ENCODE assay signal across 12 cellular contexts in the genomic region with DNA sequence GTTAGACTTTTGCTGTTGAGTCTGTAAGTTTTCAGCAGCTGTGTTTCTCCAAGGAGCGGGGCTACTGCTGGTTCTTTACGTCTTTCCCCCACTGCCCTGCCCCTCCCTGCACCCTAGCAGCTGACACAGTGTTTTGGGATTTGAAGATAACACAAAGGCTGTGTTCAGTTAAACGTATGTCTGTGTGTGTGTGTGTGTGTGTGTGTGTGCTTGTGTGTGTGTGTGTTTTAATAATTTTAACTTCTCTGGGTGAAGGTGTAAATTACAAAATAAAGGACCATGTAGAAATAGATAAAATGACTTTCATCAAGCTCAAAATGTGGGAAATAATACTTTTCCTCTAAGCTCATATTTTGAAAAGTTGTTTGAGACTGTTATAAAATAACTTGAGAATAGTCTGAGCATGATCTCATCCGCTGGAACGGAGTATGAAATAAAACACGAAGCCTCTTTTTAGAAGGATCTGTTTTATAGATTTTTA. TPM values are rescaled to one million over a fixed set of nuclear protein-coding genes. Genes with fewer than 3 reads are reported as not detected.
DNase-seq lines count a peak whose midpoint lies in the region; ATAC-seq and TF ChIP-seq lines count a peak whose summit lies in the region.
"Had no signal": no experiment of that assay in that cellular context is flagged by ENCODE, and none has a peak within 500 bp of the region (broad histone marks: within the 10 kb centered on the region; RNA-seq: fewer than 3 reads in every experiment).

No MANE protein-coding gene starts in this region.

- no peak overlapping the region for H2AFZ ChIP-seq in parathyroid adenoma

- in situ Hi-C loops in Caki2 (cut with HindIII; ENCODE audit: low pct_unique_long_range_greater_than_20kb, low sequenced_read_pairs) = no loop called here

- H3K4me3 Mint-ChIP-seq in WTC11 = no peak overlapping the region
- H3K4me3 Mint-ChIP-seq in stimulated activated effector memory CD8-positive, alpha-beta T cell treated with anti-CD3 and anti-CD28 coated beads, Interleukin-12 subunit alpha, Interleukin-12 subunit beta, amount 100 ng/mL, for 72 hours = no peak overlapping the region
- no peak overlapping the region for H3K4me3 Mint-ChIP-seq in activated naive CD4-positive, alpha-beta T cell treated with anti-CD3 and anti-CD28 coated beads, Interleukin-2, amount 10 ng/mL, durations not matched to agents 7 days and 5 days

- H3K27me3 Mint-ChIP-seq in WTC11 (ENCODE audit: low read depth) = no peaks in the 10 kb centered on the region
- no peaks in the 10 kb centered on the region for H3K27me3 Mint-ChIP-seq in activated naive CD4-positive, alpha-beta T cell treated with anti-CD3 and anti-CD28 coated beads, Interleukin-2, amount 10 ng/mL, durations not matched to agents 7 days and 5 days

- POLR2A ChIA-PET in WTC11 (lab: Charles Lee) = interaction anchor here (1.2 to 2.1 kb wide), 2 partner anchors 10 to 78 kb away, joined by 3 to 12 read pairs; partner anchors contain the start of gene ABL1

- no peaks in the 10 kb centered on the region for H3K27me3 ChIP-seq in parathyroid adenoma (ENCODE audit: control insufficient read depth, insufficient read depth, low read length)

- peaks cover 4% of the 10 kb centered on the region; the same call in 1 of the 2 replicates for H3K36me3 Mint-ChIP-seq in WTC11
- H3K36me3 Mint-ChIP-seq in stimulated activated effector memory CD8-positive, alpha-beta T cell treated with anti-CD3 and anti-CD28 coated beads, Interleukin-12 subunit alpha, Interleukin-12 subunit beta, amount 100 ng/mL, for 72 hours = no peaks in the 10 kb centered on the region
- H3K36me3 Mint-ChIP-seq in activated naive CD4-positive, alpha-beta T cell treated with anti-CD3 and anti-CD28 coated beads, Interleukin-2, amount 10 ng/mL, durations not matched to agents 7 days and 5 days = no peaks in the 10 kb centered on the region

- peak overlapping the region; percentile 94 for H3K27ac Mint-ChIP-seq in WTC11
- no peak overlapping the region for H3K27ac Mint-ChIP-seq in stimulated activated effector memory CD8-positive, alpha-beta T cell treated with anti-CD3 and anti-CD28 coated beads, Interleukin-12 subunit alpha, Interleukin-12 subunit beta, amount 100 ng/mL, for 72 hours
- H3K27ac Mint-ChIP-seq in activated naive CD4-positive, alpha-beta T cell treated with anti-CD3 and anti-CD28 coated beads, Interleukin-2, amount 10 ng/mL, durations not matched to agents 7 days and 5 days = no peak overlapping the region

- H3K27ac ChIP-seq in parathyroid adenoma = peak overlapping the region; percentile 76

- CTCF ChIA-PET in WTC11 (lab: Charles Lee) = interaction anchor here (0.6 to 2.3 kb wide), 7 partner anchors 13 to 150 kb away, joined by 3 to 13 read pairs (median 4); no protein-coding TSS in a partner anchor
- CTCF ChIA-PET in activated naive CD4-positive, alpha-beta T cell treated with anti-CD3 and anti-CD28 coated beads, Interleukin-2, amount 10 ng/mL, durations not matched to agents 7 days and 5 days (lab: Charles Lee) = interaction anchor here (1.0 to 1.6 kb wide), 3 partner anchors 16 to 23 kb away, joined by 3 to 4 read pairs (median 3); no protein-coding TSS in a partner anchor

- H3K4me2 ChIP-seq in parathyroid adenoma (ENCODE audit: low read length) = peak overlapping the region; percentile 21

- H3K4me3 ChIP-seq in parathyroid adenoma (ENCODE audit: low read depth, low read length) = peak overlapping the region; percentile 3

- no peaks in the 10 kb centered on the region for H3K36me3 ChIP-seq in parathyroid adenoma (ENCODE audit: control insufficient read depth, insufficient read depth, low read length)

- H3K9me3 ChIP-seq in parathyroid adenoma (ENCODE audit: control insufficient read depth, low read length) = no peaks in the 10 kb centered on the region

- TF ChIP-seq CTCF in WTC11 (IDR thresholded peaks at IDR 0.05) (no peak), parathyroid adenoma (IDR thresholded peaks at IDR 0.05) (no peak)

- ATAC-seq in WTC11 (no peak), GM21619 (IDR thresholded peaks at IDR 0.05; ENCODE audit: unreplicated experiment) (no peak)
- ATAC-seq in stimulated activated effector memory CD8-positive, alpha-beta T cell treated with anti-CD3 and anti-CD28 coated beads, Interleukin-12 subunit alpha, Interleukin-12 subunit beta, amount 100 ng/mL, for 72 hours = no peak

- DNase-seq in Caki2 (ENCODE audit: low read depth) (peak; percentile 38), WTC11 (ENCODE audit: low spot score) (no peak), globus pallidus (ENCODE audit: low spot score) (peak; percentile 71), germinal center (ENCODE audit: low spot score) (no peak)
- DNase-seq in stimulated activated effector memory CD8-positive, alpha-beta T cell treated with anti-CD3 and anti-CD28 coated beads, Interleukin-12 subunit alpha, Interleukin-12 subunit beta, amount 100 ng/mL, for 72 hours (ENCODE audit: low spot score in 2 of 2) = no peak
- no peak for DNase-seq in activated naive CD4-positive, alpha-beta T cell treated with anti-CD3 and anti-CD28 coated beads, Interleukin-2, amount 10 ng/mL, durations not matched to agents 7 days and 5 days
- DNase-seq: DMS79, NCI-H1048 had no signal

- peaks cover 4% of the 10 kb centered on the region for H3K9me3 Mint-ChIP-seq in WTC11
- H3K9me3 Mint-ChIP-seq in stimulated activated effector memory CD8-positive, alpha-beta T cell treated with anti-CD3 and anti-CD28 coated beads, Interleukin-12 subunit alpha, Interleukin-12 subunit beta, amount 100 ng/mL, for 72 hours = no peaks in the 10 kb centered on the region
- no peaks in the 10 kb centered on the region for H3K9me3 Mint-ChIP-seq in activated naive CD4-positive, alpha-beta T cell treated with anti-CD3 and anti-CD28 coated beads, Interleukin-2, amount 10 ng/mL, durations not matched to agents 7 days and 5 days

- H3K79me2 ChIP-seq in parathyroid adenoma = peaks cover 9% of the 10 kb centered on the region

- H3K9ac ChIP-seq in parathyroid adenoma = no peak overlapping the region

- peaks cover 75% of the 10 kb centered on the region for H3K4me1 Mint-ChIP-seq in WTC11
- peaks cover 25% of the 10 kb centered on the region for H3K4me1 Mint-ChIP-seq in stimulated activated effector memory CD8-positive, alpha-beta T cell treated with anti-CD3 and anti-CD28 coated beads, Interleukin-12 subunit alpha, Interleukin-12 subunit beta, amount 100 ng/mL, for 72 hours
- peaks cover 14% of the 10 kb centered on the region for H3K4me1 Mint-ChIP-seq in activated naive CD4-positive, alpha-beta T cell treated with anti-CD3 and anti-CD28 coated beads, Interleukin-2, amount 10 ng/mL, durations not matched to agents 7 days and 5 days

- H3K4me1 ChIP-seq in parathyroid adenoma = peaks cover 16% of the 10 kb centered on the region

TF ChIP-seq in WTC11, 78 proteins besides CTCF, POLR2A, EP300 and RAD21 (continues in another document):
- TF ChIP-seq NR3C1 (CRISPR knock-in tag; conservative IDR thresholded peaks at IDR 0.05; ENCODE audit: low read depth) (no peak), USF1 (CRISPR knock-in tag; IDR thresholded peaks at IDR 0.05) (no peak), FOXK1 (CRISPR knock-in tag; IDR thresholded peaks at IDR 0.05) (no peak), RORB (CRISPR knock-in tag; IDR thresholded peaks at IDR 0.05) (no peak), JUN (CRISPR knock-in tag; IDR thresholded peaks at IDR 0.05) (no peak), STAT6 (CRISPR knock-in tag; conservative IDR thresholded peaks at IDR 0.05; ENCODE audit: low read depth) (no peak), ATF1 (CRISPR knock-in tag; IDR thresholded peaks at IDR 0.05) (no peak), FOXJ3 (CRISPR knock-in tag; IDR thresholded peaks at IDR 0.05; ENCODE audit: borderline replicate concordance) (no peak), CREM (CRISPR knock-in tag; IDR thresholded peaks at IDR 0.05) (no peak), E2F1 (CRISPR knock-in tag; IDR thresholded peaks at IDR 0.05) (no peak), NR1H2 (CRISPR knock-in tag; IDR thresholded peaks at IDR 0.05) (no peak), NFE2L1 (CRISPR knock-in tag; IDR thresholded peaks at IDR 0.05) (no peak), TEAD4 (CRISPR knock-in tag; IDR thresholded peaks at IDR 0.05) (no peak)

RNA-seq across cellular contexts. Expression of gene ABL1, which starts 10.9 kb away (rescaled TPM):
- 19.5 and 27.6 TPM in 2 replicates for total RNA-seq in Caki2 (2014; rRNA removed; shearing (Covaris generic); ENCODE audit: low replicate concordance)
- 87.5 to 104 TPM (median 89.1 TPM) in 3 replicates for total RNA-seq in WTC11 (2021)

RNA-seq across cellular contexts. Expression of gene QRFP, which starts 50.7 kb away (rescaled TPM):
- not detected in 2 replicates for total RNA-seq in Caki2 (2014; rRNA removed; shearing (Covaris generic); ENCODE audit: low replicate concordance)
- not detected in 3 replicates for total RNA-seq in WTC11 (2021)
- total RNA-seq: activated CD8-positive, alpha-beta memory T cell treated with anti-CD3 and anti-CD28 coated beads for 36 hours; kidney epithelial cell had no signal

Comparison
In these comparisons a context has a peak if more than half of its experiments do, and no peak if none do; other contexts are left out.
1. DNase-seq: peak in Caki2 (single experiment) and globus pallidus (single experiment); none in WTC11 (single experiment), stimulated activated effector memory CD8-positive, alpha-beta T cell treated with anti-CD3 and anti-CD28 coated beads, Interleukin-12 subunit alpha, Interleukin-12 subunit beta, amount 100 ng/mL, for 72 hours (0 of 2), activated naive CD4-positive, alpha-beta T cell treated with anti-CD3 and anti-CD28 coated beads, Interleukin-2, amount 10 ng/mL, durations not matched to agents 7 days and 5 days (single experiment) and germinal center (single experiment).